Comparison of ENCODE assay signal across 7 cellular contexts in the genomic region with DNA sequence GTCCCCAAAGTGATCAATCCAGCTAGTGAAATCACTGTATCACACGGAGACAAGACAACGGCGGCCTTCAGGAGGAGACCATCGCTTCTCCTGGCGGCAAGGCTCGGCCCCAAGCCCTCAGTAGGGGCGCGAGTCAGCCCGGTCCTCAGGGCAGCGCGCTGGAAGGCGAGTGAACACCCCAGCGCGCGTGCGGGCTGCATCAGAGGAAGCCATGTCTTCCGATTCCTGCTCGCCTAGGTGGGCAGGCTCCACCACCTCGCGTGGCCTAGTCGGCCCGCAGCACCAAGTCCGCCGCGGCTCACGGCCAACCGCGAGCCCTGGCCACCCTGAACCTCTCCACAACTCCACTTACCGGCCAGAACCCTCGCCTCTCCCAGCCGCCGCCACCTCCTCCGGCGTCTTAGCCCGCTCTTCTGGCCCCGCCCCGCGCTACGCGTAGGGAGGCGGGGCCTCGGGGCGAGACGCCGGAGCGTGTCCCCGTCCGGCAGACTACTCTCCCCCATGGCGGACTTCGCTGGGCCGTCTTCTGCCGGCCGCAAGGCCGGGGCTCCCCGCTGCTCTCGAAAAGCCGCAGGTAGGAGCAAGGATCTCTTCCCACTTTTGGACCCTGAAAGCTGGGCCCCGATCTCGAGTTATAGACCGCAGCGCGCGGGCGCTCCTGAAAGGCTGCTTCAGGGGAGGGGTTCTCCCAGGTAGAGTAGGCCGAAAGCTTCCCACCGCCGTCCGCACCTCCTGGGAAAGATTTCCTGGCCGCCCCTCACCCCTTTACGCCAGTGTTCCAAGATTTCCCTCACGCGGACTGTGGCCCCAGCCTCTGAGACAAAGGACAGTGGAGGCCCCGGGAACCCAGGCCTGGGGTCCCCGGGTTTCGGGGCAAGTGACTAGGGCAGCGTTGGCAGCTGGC. TPM values are rescaled to one million over a fixed set of nuclear protein-coding genes. Genes with fewer than 3 reads are reported as not detected.
A peak's percentile ranks its signal among the peaks of the same experiment; 100 is the strongest.
DNase-seq lines count a peak whose midpoint lies in the region; ATAC-seq, FAIRE-seq and TF ChIP-seq lines count a peak whose summit lies in the region.

TSS of gene GLMN (minus strand) at position 415 of the 904 bp plus-strand sequence. CDS start 988 bp downstream, outside the sequence.
TSS of gene RPAP2 (plus strand) at position 487 of the 904 bp plus-strand sequence. CDS start at position 502, 15 bp downstream.

- TF ChIP-seq CTCF in astrocyte (IDR thresholded peaks at IDR 0.05; ENCODE audit: insufficient read depth, low read depth, low read length) (no peak), hepatocyte (IDR thresholded peaks at IDR 0.05; ENCODE audit: poor library complexity) (no peak), retinal pigment epithelial cell (conservative IDR thresholded peaks at IDR 0.05; ENCODE audit: low read depth, low read length) (no peak)

- no peaks in the 10 kb centered on the region for H3K9me2 ChIP-seq in hepatocyte (replicated peaks; ENCODE audit: insufficient read depth)

- H3K27me3 Mint-ChIP-seq in T-helper 2 cell treated with Interferon-gamma antibody and Interleukin-4, amounts not matched to agents 5 μg/mL and 100 μg/mL, for 36 hours (ENCODE audit: low read depth) = no peaks in the 10 kb centered on the region
- H3K27me3 Mint-ChIP-seq in astrocyte (ENCODE audit: low read depth, unreplicated experiment) = no peaks in the 10 kb centered on the region

- peak within 1 kb of the TSS; percentile 96 for H3K9ac ChIP-seq in astrocyte (ENCODE audit: low read length)

- no peaks in the 10 kb centered on the region for H3K9me3 ChIP-seq in astrocyte (ENCODE audit: insufficient read depth, low read depth, low read length)
- H3K9me3 ChIP-seq in hepatocyte (ENCODE audit: low read depth) = no peaks in the 10 kb centered on the region

- 2% methylated on average over 76 of the region's 76 CpGs for WGBS in hepatocyte (ENCODE audit: low lambda C conversion rate, missing lambda C conversion rate)

- ATAC-seq in GM18502 (IDR thresholded peaks at IDR 0.05; ENCODE audit: poor library complexity, unreplicated experiment) (peak; percentile 98), HG02884 (IDR thresholded peaks at IDR 0.05; ENCODE audit: unreplicated experiment) (peak; percentile 96)

- H3K27ac Mint-ChIP-seq in T-helper 2 cell treated with Interferon-gamma antibody and Interleukin-4, amounts not matched to agents 5 μg/mL and 100 μg/mL, for 36 hours = peak within 1 kb of the TSS; percentile 97
- H3K27ac Mint-ChIP-seq in astrocyte (ENCODE audit: unreplicated experiment) = peak within 1 kb of the TSS; percentile 72

- no peak for FAIRE-seq in astrocyte (lab: Jason Lieb, UNC)

- no peaks in the 10 kb centered on the region for H3K36me3 ChIP-seq in astrocyte (ENCODE audit: insufficient read depth, low read length)
- no peaks in the 10 kb centered on the region for H3K36me3 ChIP-seq in hepatocyte (replicated peaks; ENCODE audit: insufficient read depth, low read depth)

- peaks cover 11% of the 10 kb centered on the region for H3K4me1 ChIP-seq in astrocyte (ENCODE audit: insufficient read depth, low read length)
- no peaks in the 10 kb centered on the region for H3K4me1 ChIP-seq in hepatocyte (ENCODE audit: insufficient read depth)

- H3K27me3 ChIP-seq in astrocyte (ENCODE audit: insufficient read depth, low read length) = no peaks in the 10 kb centered on the region
- no peaks in the 10 kb centered on the region for H3K27me3 ChIP-seq in hepatocyte

- H3K4me3 Mint-ChIP-seq in T-helper 2 cell treated with Interferon-gamma antibody and Interleukin-4, amounts not matched to agents 5 μg/mL and 100 μg/mL, for 36 hours = peak within 1 kb of the TSS; percentile 98
- peak within 1 kb of the TSS; percentile 88 for H3K4me3 Mint-ChIP-seq in astrocyte (ENCODE audit: unreplicated experiment)

- peak within 1 kb of the TSS; percentile 93 for H3K27ac ChIP-seq in astrocyte (ENCODE audit: low read depth, low read length)
- H3K27ac ChIP-seq in hepatocyte = peak within 1 kb of the TSS; percentile 97

- H3K4me2 ChIP-seq in astrocyte (ENCODE audit: low read length) = peak within 1 kb of the TSS; percentile 96
- H3K4me2 ChIP-seq in hepatocyte = peak within 1 kb of the TSS; percentile 83

- H3K36me3 Mint-ChIP-seq in T-helper 2 cell treated with Interferon-gamma antibody and Interleukin-4, amounts not matched to agents 5 μg/mL and 100 μg/mL, for 36 hours (ENCODE audit: low read depth) = peaks cover 34% of the 10 kb centered on the region
- H3K36me3 Mint-ChIP-seq in astrocyte (ENCODE audit: low read depth, unreplicated experiment) = peaks cover 8% of the 10 kb centered on the region

- peak within 1 kb of the TSS; percentile 99 for H2AFZ ChIP-seq in astrocyte (ENCODE audit: low read depth, low read length)
- H2AFZ ChIP-seq in hepatocyte = peak within 1 kb of the TSS; percentile 91

- peaks cover 36% of the 10 kb centered on the region for H3K4me1 Mint-ChIP-seq in T-helper 2 cell treated with Interferon-gamma antibody and Interleukin-4, amounts not matched to agents 5 μg/mL and 100 μg/mL, for 36 hours (ENCODE audit: low read depth)
- peaks cover 4% of the 10 kb centered on the region for H3K4me1 Mint-ChIP-seq in astrocyte (ENCODE audit: low read depth, unreplicated experiment)

- H4K20me1 ChIP-seq in astrocyte (ENCODE audit: insufficient read depth, low read length) (peaks cover 5% of the 10 kb centered on the region), hepatocyte (ENCODE audit: insufficient read depth, poor library complexity, severe bottlenecking) (peaks cover 7% of the 10 kb centered on the region)

- H3K4me3 ChIP-seq in astrocyte (ENCODE audit: insufficient read depth, low read depth, low read length) (peak within 1 kb of the TSS; percentile 90), hepatocyte (peak within 1 kb of the TSS; percentile 73), retinal pigment epithelial cell (ENCODE audit: low read length) (peak within 1 kb of the TSS; percentile 85)

- H3K79me2 ChIP-seq in astrocyte (ENCODE audit: insufficient read depth, low read length) (peaks cover 34% of the 10 kb centered on the region), hepatocyte (peaks cover 43% of the 10 kb centered on the region)

- H3K9me3 Mint-ChIP-seq in T-helper 2 cell treated with Interferon-gamma antibody and Interleukin-4, amounts not matched to agents 5 μg/mL and 100 μg/mL, for 36 hours = no peaks in the 10 kb centered on the region
- H3K9me3 Mint-ChIP-seq in astrocyte (ENCODE audit: unreplicated experiment) = no peaks in the 10 kb centered on the region

- DNase-seq in NCI-H146 (lab: John Stamatoyannopoulos, UW) (peak; percentile 94), astrocyte (ENCODE audit: low read depth) (peak; percentile 72), hepatocyte (ENCODE audit: low spot score) (peak; percentile 95), retinal pigment epithelial cell (ENCODE audit: low read depth) (peak; percentile 54)
- peak; percentile 82 for DNase-seq in T-helper 2 cell treated with Interferon-gamma antibody and Interleukin-4, amounts not matched to agents 5 μg/mL and 100 μg/mL, for 36 hours (ENCODE audit: low spot score)

RNA-seq across cellular contexts. Expression of gene GLMN, which starts in this region (rescaled TPM):
- 13.3 and 13.5 TPM in 2 replicates for total RNA-seq in astrocyte
- total RNA-seq in hepatocyte = 11.6 and 16.5 TPM in 2 replicates
- polyA plus RNA-seq in hepatocyte = 10.0 and 14.5 TPM in 2 replicates

RNA-seq across cellular contexts. Expression of gene RPAP2, which starts in this region (rescaled TPM):
- total RNA-seq in astrocyte = 23.0 and 23.7 TPM in 2 replicates
- total RNA-seq in hepatocyte = 14.2 and 20.7 TPM in 2 replicates
- polyA plus RNA-seq in hepatocyte = 18.1 and 23.4 TPM in 2 replicates

Comparison
In these comparisons a context has a peak if more than half of its experiments do, and no peak if none do; other contexts are left out.
1. Peak in every context shown above with its lines: DNase-seq, ATAC-seq, H3K4me3 ChIP-seq and H3K27ac ChIP-seq.